Comparison of ENCODE assay signal across 9 cellular contexts in the genomic region with DNA sequence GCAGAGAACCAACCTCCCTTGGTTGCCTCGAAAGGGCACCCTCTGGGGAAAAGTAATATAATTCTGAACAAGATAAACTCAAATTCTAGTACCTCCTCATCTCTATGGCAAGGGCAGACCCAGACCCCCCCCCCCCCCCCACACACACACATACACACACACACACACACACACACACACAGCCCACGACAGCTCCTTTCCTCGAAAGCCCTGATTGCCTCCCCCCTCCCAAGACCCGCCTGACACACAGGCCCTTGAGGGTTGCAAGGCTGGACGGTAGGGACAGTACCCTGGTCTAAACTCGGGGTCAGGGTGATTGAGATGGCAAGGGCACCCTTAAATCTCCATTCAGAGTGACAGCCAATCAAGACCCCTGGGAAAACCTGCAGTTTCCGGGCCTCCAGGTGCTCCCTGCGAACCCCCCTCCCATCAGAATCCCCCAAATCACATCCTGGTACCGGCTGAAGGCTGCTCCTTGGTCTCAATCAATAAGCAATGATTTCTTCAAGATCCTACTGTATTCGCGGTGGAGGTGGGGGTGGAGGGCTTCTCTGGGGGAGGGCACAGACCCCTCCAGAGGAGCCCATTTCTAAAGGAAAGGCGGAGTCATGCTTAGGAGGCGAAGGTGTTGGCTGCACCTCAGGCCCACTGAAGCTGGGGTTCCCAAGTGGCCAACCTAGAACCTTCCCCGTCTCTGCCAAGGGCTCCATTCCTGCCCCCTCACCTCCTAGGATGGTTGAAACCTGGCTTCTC.
DNase-seq lines count a peak whose midpoint lies in the region; ATAC-seq and TF ChIP-seq lines count a peak whose summit lies in the region.
"Had no signal": no experiment of that assay in that cellular context is flagged by ENCODE, and none has a peak within 500 bp of the region (broad histone marks: within the 10 kb centered on the region; RNA-seq: fewer than 3 reads in every experiment).

No MANE protein-coding gene starts in this region.

- no peaks in the 10 kb centered on the region for H3K4me1 ChIP-seq in right lobe of liver
- H3K4me1 ChIP-seq in thyroid gland, result peaks cover 12 to 18% of the 10 kb centered on the region in 2 donors

- H3K27me3 Mint-ChIP-seq in activated T-cell treated with anti-CD3 and anti-CD28 coated beads, Interleukin-2, amount 50 U/mL, for 24 hours, result peaks cover 9% of the 10 kb centered on the region
- peaks cover 3% of the 10 kb centered on the region for H3K27me3 Mint-ChIP-seq in brain

- TF ChIP-seq POLR2A in right lobe of liver (IDR thresholded peaks at IDR 0.05) (no peak), thyroid gland (IDR thresholded peaks at IDR 0.05) (no peak)

- H3K4me3 ChIP-seq in right lobe of liver (peak overlapping the region; percentile 61 to 67 (median 65)), thyroid gland (replicated peaks in 1 of 3) (peak overlapping the region; percentile 14 to 74 (median 28))

- TF ChIP-seq CTCF in brain (conservative IDR thresholded peaks at IDR 0.05) (no peak), right lobe of liver (IDR thresholded peaks at IDR 0.05) (no peak), thyroid gland (IDR thresholded peaks at IDR 0.05) (no peak)

- H3K36me3 ChIP-seq in right lobe of liver, result no peaks in the 10 kb centered on the region
- no peaks in the 10 kb centered on the region for H3K36me3 ChIP-seq in thyroid gland

- WGBS in right lobe of liver (ENCODE audit: insufficient coverage, low coverage, low lambda C conversion rate, missing lambda C conversion rate), result 100% methylated on average over 4 of the region's 14 CpGs
- WGBS in thyroid gland, 2 donors, result 33 to 43% methylated on average over 9 to 12 of the region's 14 CpGs

- no peaks in the 10 kb centered on the region for H3K9me3 ChIP-seq in right lobe of liver
- no peaks in the 10 kb centered on the region for H3K9me3 ChIP-seq in thyroid gland

- H3K27ac ChIP-seq in right lobe of liver (peak overlapping the region in 2 of 3 donors; percentile 40 to 81), thyroid gland (peak overlapping the region in 2 of 3 donors; percentile 82 to 89)

- ATAC-seq in right lobe of liver (no peak), GM21367 (IDR thresholded peaks at IDR 0.05; ENCODE audit: unreplicated experiment) (no peak)

- H3K4me3 Mint-ChIP-seq in activated T-cell treated with anti-CD3 and anti-CD28 coated beads, Interleukin-2, amount 50 U/mL, for 24 hours, result peak overlapping the region; percentile 60
- H3K4me3 Mint-ChIP-seq in brain, result peak overlapping the region; percentile 88 to 90 (median 89)

- H3K4me1 Mint-ChIP-seq in activated T-cell treated with anti-CD3 and anti-CD28 coated beads, Interleukin-2, amount 50 U/mL, for 24 hours (ENCODE audit: low read depth), result peaks cover 7% of the 10 kb centered on the region
- peaks cover 38% of the 10 kb centered on the region for H3K4me1 Mint-ChIP-seq in brain

- H3K9me3 Mint-ChIP-seq in activated T-cell treated with anti-CD3 and anti-CD28 coated beads, Interleukin-2, amount 50 U/mL, for 24 hours, result no peaks in the 10 kb centered on the region
- peaks cover 0 to 5% (median 2%) of the 10 kb centered on the region in 5 experiments for H3K9me3 Mint-ChIP-seq in brain

- H3K27ac Mint-ChIP-seq in activated T-cell treated with anti-CD3 and anti-CD28 coated beads, Interleukin-2, amount 50 U/mL, for 24 hours, result peak overlapping the region; percentile 52
- peak overlapping the region; percentile 63 to 87 (median 84) for H3K27ac Mint-ChIP-seq in brain

- intact Hi-C loops in right lobe of liver (cut with DNase I), result no loop called here
- intact Hi-C loops in thyroid gland (cut with DNase I), result loop anchor here (5.0 kb wide), 1 partner anchor 66 kb away; no protein-coding TSS in a partner anchor

- no peak for DNase-seq in activated T-cell treated with anti-CD3 and anti-CD28 coated beads, Interleukin-2, amount 50 U/mL, for 24 hours
- no peak for DNase-seq in activated T-cell treated with anti-CD3 and anti-CD28 coated beads, Interleukin-2, amount 50 U/mL, for 1 hour
- DNase-seq in right lobe of liver, result no peak
- no peak for DNase-seq in thyroid gland
- no peak for DNase-seq in NCI-H510A (lab: John Stamatoyannopoulos, UW)
- DNase-seq in GF-D8 (lab: John Stamatoyannopoulos, UW), result no peak
- DNase-seq: activated gamma-delta T cell had no signal

- H3K27me3 ChIP-seq in right lobe of liver (no peaks in the 10 kb centered on the region), thyroid gland (no peaks in the 10 kb centered on the region)

- no peaks in the 10 kb centered on the region for H3K36me3 Mint-ChIP-seq in activated T-cell treated with anti-CD3 and anti-CD28 coated beads, Interleukin-2, amount 50 U/mL, for 24 hours (ENCODE audit: low read depth)
- peaks cover 19% of the 10 kb centered on the region for H3K36me3 Mint-ChIP-seq in brain
